ENCODE assay signal across 19 cellular contexts in genomic region chr6:118913161-118913560, GRCh38.
"Had no signal": no experiment of that assay in that cellular context is flagged by ENCODE, and none has a peak within 500 bp of the region (broad histone marks: within the 10 kb centered on the region; RNA-seq: fewer than 3 reads in every experiment).

No MANE protein-coding gene starts in this region.

- H3K27ac Mint-ChIP-seq: dendritic cell treated with granulocyte-macrophage colony-stimulating factor and Interleukin-4, amounts not matched to agents 40 ng/mL and 50 ng/mL, for 4 days had no signal

- H3K4me3 ChIP-seq: adrenal gland, esophagus muscularis mucosa, gastroesophageal sphincter, heart right ventricle, left ventricle myocardium inferior, right atrium auricular region, tibial artery had no signal

- H3K9me3 Mint-ChIP-seq: activated naive CD4-positive, alpha-beta T cell treated with anti-CD3 and anti-CD28 coated beads, Interleukin-2, amount 10 ng/mL, durations not matched to agents 7 days and 5 days; dendritic cell treated with granulocyte-macrophage colony-stimulating factor and Interleukin-4, amounts not matched to agents 40 ng/mL and 50 ng/mL, for 4 days; immature natural killer cell; neural crest cell had no signal

- H3K27ac ChIP-seq: adrenal gland, esophagus muscularis mucosa, gastroesophageal sphincter, heart right ventricle, left ventricle myocardium inferior, right atrium auricular region, tibial artery had no signal

- DNase-seq: activated naive CD4-positive, alpha-beta T cell treated with anti-CD3 and anti-CD28 coated beads, Interleukin-2, amount 10 ng/mL, durations not matched to agents 7 days and 5 days; adrenal gland; effector CD8-positive, alpha-beta T cell; heart right ventricle; immature natural killer cell; kidney glomerular epithelial cell; left ventricle myocardium inferior; mammary epithelial cell; stimulated activated CD4-positive, alpha-beta T cell treated with anti-CD3 and anti-CD28 coated beads, Interleukin-2, amount 100 ng/mL, for 24 hours; stimulated activated naive CD4-positive, alpha-beta T cell treated with Interleukin-2 at 50 U/mL for 16 hours; tibial artery had no signal

- H3K27me3 ChIP-seq: adrenal gland, esophagus muscularis mucosa, gastroesophageal sphincter, heart right ventricle, right atrium auricular region, tibial artery had no signal

- FAIRE-seq: endothelial cell of umbilical vein had no signal

- H3K4me1 Mint-ChIP-seq: activated naive CD4-positive, alpha-beta T cell treated with anti-CD3 and anti-CD28 coated beads, Interleukin-2, amount 10 ng/mL, durations not matched to agents 7 days and 5 days; neural crest cell had no signal

- H3K9me3 ChIP-seq: adrenal gland, esophagus muscularis mucosa, gastroesophageal sphincter, heart right ventricle, left ventricle myocardium inferior, right atrium auricular region, tibial artery had no signal

- H3K4me3 Mint-ChIP-seq: activated naive CD4-positive, alpha-beta T cell treated with anti-CD3 and anti-CD28 coated beads, Interleukin-2, amount 10 ng/mL, durations not matched to agents 7 days and 5 days; dendritic cell treated with granulocyte-macrophage colony-stimulating factor and Interleukin-4, amounts not matched to agents 40 ng/mL and 50 ng/mL, for 4 days; immature natural killer cell; neural crest cell had no signal

- H3K4me1 ChIP-seq: adrenal gland, esophagus muscularis mucosa, heart right ventricle, right atrium auricular region, tibial artery had no signal

- ATAC-seq: activated CD4-positive, CD25-positive, alpha-beta regulatory T cell treated with anti-CD3 and anti-CD28 coated beads, Interleukin-2, amount 50 U/mL, for 24 hours; gastroesophageal sphincter; heart right ventricle had no signal

- H3K27me3 Mint-ChIP-seq: activated naive CD4-positive, alpha-beta T cell treated with anti-CD3 and anti-CD28 coated beads, Interleukin-2, amount 10 ng/mL, durations not matched to agents 7 days and 5 days; dendritic cell treated with granulocyte-macrophage colony-stimulating factor and Interleukin-4, amounts not matched to agents 40 ng/mL and 50 ng/mL, for 4 days; progenitor cell of endocrine pancreas had no signal
